In genomic region chr6:118899948-118900347, GRCh38 we compare ENCODE assay signal across 17 cellular contexts. TPM values are rescaled to one million over a fixed set of nuclear protein-coding genes. Genes with fewer than 3 reads are reported as not detected.
DNase-seq lines count a peak whose midpoint lies in the region; ATAC-seq and TF ChIP-seq lines count a peak whose summit lies in the region.
"Had no signal": no experiment of that assay in that cellular context is flagged by ENCODE, and none has a peak within 500 bp of the region (broad histone marks: within the 10 kb centered on the region; RNA-seq: fewer than 3 reads in every experiment).

No MANE protein-coding gene starts in this region.

- CTCF ChIA-PET in activated CD8-positive, alpha-beta memory T cell treated with anti-CD3 and anti-CD28 coated beads, Interleukin-2, amount 10 ng/mL, durations not matched to agents 7 days and 5 days (lab: Charles Lee): no interaction called here
- CTCF ChIA-PET in naive thymus-derived CD4-positive, alpha-beta T cell (lab: Charles Lee): interaction anchor here (1.1 kb wide), 2 partner anchors 191 to 334 kb away, joined by 3 to 5 read pairs; no protein-coding TSS in a partner anchor

- no peak for TF ChIP-seq CTCF in DOHH2 (IDR thresholded peaks at IDR 0.05; ENCODE audit: low read depth, low read length, poor library complexity, severe bottlenecking)

- H3K9me3 ChIP-seq in DOHH2 (ENCODE audit: control insufficient read depth, insufficient read depth, low read length): no peaks in the 10 kb centered on the region
- H3K9me3 ChIP-seq in naive thymus-derived CD4-positive, alpha-beta T cell (ENCODE audit: control insufficient read depth in 2 of 3, low read length in 3 of 3): no peaks in the 10 kb centered on the region
- H3K9me3 ChIP-seq: body of pancreas, prostate gland, thyroid gland had no signal

- peak; percentile 34 for ATAC-seq in activated CD8-positive, alpha-beta memory T cell treated with anti-CD3 and anti-CD28 coated beads, Interleukin-2, amount 10 ng/mL, durations not matched to agents 7 days and 5 days
- peak; percentile 45 for ATAC-seq in naive thymus-derived CD4-positive, alpha-beta T cell
- ATAC-seq in HG03354 (IDR thresholded peaks at IDR 0.05; ENCODE audit: poor library complexity, severe bottlenecking, unreplicated experiment): no peak
- ATAC-seq: body of pancreas, HCT116, K562, SK-N-SH treated with all-trans-retinoic acid at 6 μM for 48 hours had no signal

- H3K4me3 ChIP-seq in DOHH2 (ENCODE audit: low read length): no peak overlapping the region
- no peak overlapping the region for H3K4me3 ChIP-seq in naive thymus-derived CD4-positive, alpha-beta T cell (ENCODE audit: low read length)
- H3K4me3 ChIP-seq: body of pancreas, K562, prostate gland, thyroid gland had no signal

- H3K4me1 ChIP-seq in DOHH2 (ENCODE audit: control insufficient read depth, low read length): peaks cover 40% of the 10 kb centered on the region
- peaks cover 48 to 53% of the 10 kb centered on the region in 2 donors for H3K4me1 ChIP-seq in naive thymus-derived CD4-positive, alpha-beta T cell (ENCODE audit: control insufficient read depth in 2 of 2, insufficient read depth in 2 of 2, low read length in 2 of 2)
- H3K4me1 ChIP-seq: prostate gland had no signal

- no peaks in the 10 kb centered on the region for H3K27me3 ChIP-seq in DOHH2 (ENCODE audit: control insufficient read depth, low read length)
- H3K27me3 ChIP-seq in naive thymus-derived CD4-positive, alpha-beta T cell (ENCODE audit: control insufficient read depth in 2 of 2, insufficient read depth in 2 of 2, low read length in 2 of 2): no peaks in the 10 kb centered on the region
- H3K27me3 ChIP-seq: body of pancreas, thyroid gland had no signal

- no peak overlapping the region for H3K27ac ChIP-seq in DOHH2 (ENCODE audit: low read depth, low read length)
- no peak overlapping the region for H3K27ac ChIP-seq in naive thymus-derived CD4-positive, alpha-beta T cell (ENCODE audit: low read depth, low read length)
- H3K27ac ChIP-seq: body of pancreas, prostate gland, thyroid gland had no signal

- POLR2A ChIA-PET in naive thymus-derived CD4-positive, alpha-beta T cell (lab: Charles Lee): interaction anchor here (1.2 kb wide), 1 partner anchor 9 kb away, joined by 3 read pairs; no protein-coding TSS in a partner anchor

- H3K27me3 Mint-ChIP-seq in activated CD8-positive, alpha-beta memory T cell treated with anti-CD3 and anti-CD28 coated beads, Interleukin-2, amount 10 ng/mL, durations not matched to agents 7 days and 5 days: no peaks in the 10 kb centered on the region
- H3K27me3 Mint-ChIP-seq in activated naive CD8-positive, alpha-beta T cell: no peaks in the 10 kb centered on the region
- H3K27me3 Mint-ChIP-seq in naive thymus-derived CD4-positive, alpha-beta T cell: no peaks in the 10 kb centered on the region

- H3K4me1 Mint-ChIP-seq in activated CD8-positive, alpha-beta memory T cell treated with anti-CD3 and anti-CD28 coated beads, Interleukin-2, amount 10 ng/mL, durations not matched to agents 7 days and 5 days: peaks cover 69% of the 10 kb centered on the region
- peaks cover 82% of the 10 kb centered on the region for H3K4me1 Mint-ChIP-seq in activated naive CD8-positive, alpha-beta T cell (ENCODE audit: low read depth)
- peaks cover 46 to 90% (median 85%) of the 10 kb centered on the region in 7 donors for H3K4me1 Mint-ChIP-seq in naive thymus-derived CD4-positive, alpha-beta T cell

- intact Hi-C loops in naive thymus-derived CD4-positive, alpha-beta T cell (cut with micrococcal nuclease): loop anchor here in 1 of 2 donors (2.0 to 10.0 kb wide), 3 partner anchors 17 to 565 kb away; no protein-coding TSS in a partner anchor

- peak overlapping the region; percentile 63 for H3K27ac Mint-ChIP-seq in activated CD8-positive, alpha-beta memory T cell treated with anti-CD3 and anti-CD28 coated beads, Interleukin-2, amount 10 ng/mL, durations not matched to agents 7 days and 5 days
- H3K27ac Mint-ChIP-seq in activated naive CD8-positive, alpha-beta T cell: peak overlapping the region; percentile 84
- peak overlapping the region; percentile 3 to 80 (median 48) for H3K27ac Mint-ChIP-seq in naive thymus-derived CD4-positive, alpha-beta T cell

- peaks cover 63% of the 10 kb centered on the region for H3K36me3 Mint-ChIP-seq in activated CD8-positive, alpha-beta memory T cell treated with anti-CD3 and anti-CD28 coated beads, Interleukin-2, amount 10 ng/mL, durations not matched to agents 7 days and 5 days
- H3K36me3 Mint-ChIP-seq in activated naive CD8-positive, alpha-beta T cell: peaks cover 31% of the 10 kb centered on the region
- H3K36me3 Mint-ChIP-seq in naive thymus-derived CD4-positive, alpha-beta T cell: peaks cover 3 to 45% (median 30%) of the 10 kb centered on the region in 5 donors

- peaks cover 88% of the 10 kb centered on the region for H3K36me3 ChIP-seq in DOHH2 (ENCODE audit: control insufficient read depth, low read length)
- H3K36me3 ChIP-seq in naive thymus-derived CD4-positive, alpha-beta T cell (ENCODE audit: control insufficient read depth in 2 of 3, insufficient read depth in 3 of 3, low read length in 3 of 3): peaks cover 4 to 12% (median 7%) of the 10 kb centered on the region in 3 experiments
- H3K36me3 ChIP-seq: prostate gland had no signal

- peaks cover 5% of the 10 kb centered on the region; the same call in 1 of the 2 replicates for H3F3A ChIP-seq in DOHH2 (ENCODE audit: control insufficient read depth, insufficient read depth)

- H3K9me2 ChIP-seq in DOHH2 (replicated peaks; ENCODE audit: control insufficient read depth, low read length): no peaks in the 10 kb centered on the region

- no peaks in the 10 kb centered on the region for H3K9me3 Mint-ChIP-seq in activated CD8-positive, alpha-beta memory T cell treated with anti-CD3 and anti-CD28 coated beads, Interleukin-2, amount 10 ng/mL, durations not matched to agents 7 days and 5 days (ENCODE audit: low read depth)
- H3K9me3 Mint-ChIP-seq in activated naive CD8-positive, alpha-beta T cell (ENCODE audit: low read depth): no peaks in the 10 kb centered on the region
- H3K9me3 Mint-ChIP-seq in naive thymus-derived CD4-positive, alpha-beta T cell: peaks cover 0 to 2% (median 0%) of the 10 kb centered on the region in 11 donors

- H3K4me2 ChIP-seq in DOHH2 (ENCODE audit: low read length): 0 out of 2 replicates have a peak overlapping the region, but pooled peaks have one; percentile 3

- DNase-seq in activated CD8-positive, alpha-beta memory T cell treated with anti-CD3 and anti-CD28 coated beads, Interleukin-2, amount 10 ng/mL, durations not matched to agents 7 days and 5 days: no peak
- DNase-seq in activated CD8-positive, alpha-beta memory T cell treated with anti-CD3 and anti-CD28 coated beads for 24 hours: no peak
- peak in 1 of 9 donors; percentile 10 for DNase-seq in naive thymus-derived CD4-positive, alpha-beta T cell
- DNase-seq in GOT3 (lab: John Stamatoyannopoulos, UW) (no peak), HK-2 (ENCODE audit: unreplicated experiment) (no peak)
- DNase-seq: body of pancreas, GDM1, NCI-H1417, NCI-H345, thyroid gland had no signal

- H4K20me1 ChIP-seq in DOHH2 (ENCODE audit: control insufficient read depth, insufficient read depth, low read depth, low read length): peaks cover 10% of the 10 kb centered on the region; the same call in 1 of the 2 replicates

- H3K79me2 ChIP-seq in DOHH2 (ENCODE audit: control insufficient read depth, low read length): peaks cover 96% of the 10 kb centered on the region

- peak overlapping the region; percentile 12 for H3K4me3 Mint-ChIP-seq in activated CD8-positive, alpha-beta memory T cell treated with anti-CD3 and anti-CD28 coated beads, Interleukin-2, amount 10 ng/mL, durations not matched to agents 7 days and 5 days
- peak overlapping the region; percentile 58 for H3K4me3 Mint-ChIP-seq in activated naive CD8-positive, alpha-beta T cell
- peak overlapping the region; percentile 5 to 69 (median 54) for H3K4me3 Mint-ChIP-seq in naive thymus-derived CD4-positive, alpha-beta T cell

RNA-seq across cellular contexts. Expression of gene ASF1A, which starts 6.0 kb away (rescaled TPM):
- total RNA-seq in activated CD8-positive, alpha-beta memory T cell treated with anti-CD3 and anti-CD28 coated beads, Interleukin-2, amount 10 ng/mL, durations not matched to agents 7 days and 5 days: 10 to 100 TPM; 56.4 to 65.7 TPM
- 10 to 100 TPM; 16.5 to 63.9 (median 35.7) TPM for total RNA-seq in naive thymus-derived CD4-positive, alpha-beta T cell
- polyA plus RNA-seq in naive thymus-derived CD4-positive, alpha-beta T cell: 10 to 100 TPM; 48.5 to 56.5 TPM

RNA-seq across cellular contexts. Expression of gene MCM9, which starts 35.0 kb away (rescaled TPM):
- 10 to 100 TPM; 19.7 to 25.5 TPM for total RNA-seq in activated CD8-positive, alpha-beta memory T cell treated with anti-CD3 and anti-CD28 coated beads, Interleukin-2, amount 10 ng/mL, durations not matched to agents 7 days and 5 days
- 10 to 100 TPM; 21.8 to 33.7 (median 31.1) TPM for total RNA-seq in naive thymus-derived CD4-positive, alpha-beta T cell
- polyA plus RNA-seq in naive thymus-derived CD4-positive, alpha-beta T cell: 10 to 100 TPM; 12.1 to 16.0 TPM
